ENCODE assay signal across 19 cellular contexts in the genomic region with DNA sequence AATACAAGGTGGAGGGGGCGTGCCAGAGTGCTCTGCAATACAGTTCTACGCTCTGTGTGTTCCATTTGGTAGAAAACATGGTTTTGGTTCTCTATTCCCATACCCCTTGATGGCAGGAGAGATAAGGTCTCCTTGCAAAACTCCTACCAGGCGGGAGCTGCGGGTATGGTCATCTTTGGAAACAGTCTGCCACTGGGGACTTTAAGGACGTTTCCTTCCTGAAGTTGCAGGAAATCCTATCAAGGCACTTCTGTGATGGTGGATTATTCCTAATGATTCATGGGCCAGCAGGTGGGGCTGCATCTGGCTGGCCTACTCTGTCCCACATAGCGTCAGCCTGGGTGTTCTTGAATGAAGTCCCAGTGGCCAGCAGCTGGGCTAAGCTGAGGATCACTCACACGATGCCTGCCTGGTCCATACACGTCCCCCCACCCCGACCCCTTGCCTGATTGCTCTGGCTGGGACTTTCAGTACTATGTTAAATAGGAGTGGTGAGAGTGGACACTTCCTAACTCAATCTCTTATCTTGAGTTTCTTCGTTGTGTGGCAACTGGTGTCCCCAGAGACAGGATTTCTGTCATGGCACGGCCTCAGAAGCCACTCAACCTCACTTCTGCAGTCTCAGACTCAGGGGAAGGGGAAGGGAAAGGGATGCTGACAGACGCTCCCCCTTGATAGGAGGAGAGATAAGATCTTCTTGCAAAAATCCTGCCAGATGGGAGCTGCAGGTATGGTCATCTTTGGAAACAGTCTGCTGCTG.
DNase-seq lines count a peak whose midpoint lies in the region; ATAC-seq and TF ChIP-seq lines count a peak whose summit lies in the region.
"Had no signal": no experiment of that assay in that cellular context is flagged by ENCODE, and none has a peak within 500 bp of the region (broad histone marks: within the 10 kb centered on the region; RNA-seq: fewer than 3 reads in every experiment).

No MANE protein-coding gene starts in this region.

- no peak overlapping the region for H3K4ac ChIP-seq in trophoblast cell (ENCODE audit: low read depth, low read length)

- H3K4me2 ChIP-seq in trophoblast cell (ENCODE audit: low read length): no peak overlapping the region

- no peak overlapping the region for H3K18ac ChIP-seq in trophoblast cell (ENCODE audit: low read length)

- H3K4me1 ChIP-seq in left ventricle myocardium inferior (no peaks in the 10 kb centered on the region), trophoblast cell (ENCODE audit: control insufficient read depth in 1 of 2, insufficient read depth in 2 of 2, low read length in 2 of 2) (no peaks in the 10 kb centered on the region), vagina (no peaks in the 10 kb centered on the region)
- H3K4me1 ChIP-seq: prostate gland had no signal

- H4K12ac ChIP-seq in trophoblast cell (ENCODE audit: low read depth, low read length): no peak overlapping the region

- H2AFZ ChIP-seq in trophoblast cell (ENCODE audit: insufficient read depth, low read length, poor library complexity): no peak overlapping the region

- WGBS in trophoblast cell (ENCODE audit: extremely low coverage, insufficient coverage, insufficient read length): no CpG with 5 or more reads among the region's 12 CpGs

- no peaks in the 10 kb centered on the region for H3K79me1 ChIP-seq in trophoblast cell (ENCODE audit: low read length)

- intact Hi-C loops in left ventricle myocardium inferior (cut with micrococcal nuclease): no loop called here
- intact Hi-C loops in Right ventricle myocardium superior (cut with DNase I): no loop called here
- intact Hi-C loops in vagina (cut with DNase I): no loop called here

- no peaks in the 10 kb centered on the region for H3K79me2 ChIP-seq in trophoblast cell (ENCODE audit: control insufficient read depth, insufficient read depth, low read length, poor library complexity)

- DNase-seq in left ventricle myocardium inferior (no peak), Right ventricle myocardium superior (no peak), MV-4-11 (lab: John Stamatoyannopoulos, UW) (peak; percentile 1), choroid plexus epithelial cell (ENCODE audit: low read depth) (no peak), trophoblast cell (peak; percentile 44 to 70), vagina (ENCODE audit: extremely low spot score in 2 of 2) (no peak), mucosa of gallbladder (ENCODE audit: low spot score) (no peak)
- DNase-seq: activated CD4-positive, alpha-beta memory T cell treated with anti-CD3 and anti-CD28 coated beads, Interleukin-2, amount 10 ng/mL, durations not matched to agents 7 days and 5 days; activated T-cell treated with anti-CD3 and anti-CD28 coated beads, Interleukin-2, amount 50 U/mL, for 1 hour; cortex of kidney; left ventricle myocardium superior; midbrain; NCI-H1417 treated with DMSO at 0.1 percent for 48 hours; NCI-H2171; NCI-H526 treated with DMSO at 0.1 percent for 48 hours; T1000 had no signal

- H4K91ac ChIP-seq in trophoblast cell (ENCODE audit: low read depth, low read length): no peak overlapping the region

- H3K4me3 ChIP-seq in left ventricle myocardium inferior (no peak overlapping the region), choroid plexus epithelial cell (ENCODE audit: low read depth, low read length) (no peak overlapping the region), trophoblast cell (ENCODE audit: low read depth, low read length) (no peak overlapping the region), vagina (no peak overlapping the region)
- H3K4me3 ChIP-seq: prostate gland had no signal

- H2BK120ac ChIP-seq in trophoblast cell (ENCODE audit: insufficient read depth, low read length, poor library complexity): no peak overlapping the region

- no peak overlapping the region for H3K9ac ChIP-seq in trophoblast cell (ENCODE audit: low read length)

- H3K14ac ChIP-seq in trophoblast cell (ENCODE audit: low read length): no peak overlapping the region

- H2BK5ac ChIP-seq in trophoblast cell (ENCODE audit: low read depth, low read length, poor library complexity): no peak overlapping the region

- H3K36me3 ChIP-seq in left ventricle myocardium inferior (no peaks in the 10 kb centered on the region), trophoblast cell (ENCODE audit: control insufficient read depth in 1 of 2, insufficient read depth in 2 of 2, low read length in 2 of 2) (no peaks in the 10 kb centered on the region), vagina (no peaks in the 10 kb centered on the region)
- H3K36me3 ChIP-seq: prostate gland had no signal

- peak; percentile 13 for TF ChIP-seq CTCF in left ventricle myocardium inferior (IDR thresholded peaks at IDR 0.05; ENCODE audit: borderline replicate concordance)
- TF ChIP-seq CTCF in choroid plexus epithelial cell (conservative IDR thresholded peaks at IDR 0.05; ENCODE audit: low read depth, low read length): peak; percentile 25
- TF ChIP-seq CTCF in vagina (IDR thresholded peaks at IDR 0.05): no peak

- no peak for ATAC-seq in Right ventricle myocardium superior (ENCODE audit: poor library complexity)
- no peak for ATAC-seq in HG03457 (IDR thresholded peaks at IDR 0.05; ENCODE audit: unreplicated experiment)
- ATAC-seq: activated CD4-positive, CD25-positive, alpha-beta regulatory T cell treated with anti-CD3 and anti-CD28 coated beads, Interleukin-2, amount 50 U/mL, for 24 hours; left ventricle myocardium superior had no signal

- no peaks in the 10 kb centered on the region for H3K9me3 ChIP-seq in left ventricle myocardium inferior (replicated peaks)
- H3K9me3 ChIP-seq in trophoblast cell (ENCODE audit: insufficient read depth, low read depth, low read length): peaks cover under 1% of the 10 kb centered on the region
- H3K9me3 ChIP-seq in vagina: no peaks in the 10 kb centered on the region
- H3K9me3 ChIP-seq: prostate gland had no signal

- H3K27me3 ChIP-seq in left ventricle myocardium inferior (ENCODE audit: low read depth) (peaks cover 57% of the 10 kb centered on the region), trophoblast cell (ENCODE audit: insufficient read depth, low read length) (no peaks in the 10 kb centered on the region), vagina (no peaks in the 10 kb centered on the region)

- H3K23ac ChIP-seq in trophoblast cell (ENCODE audit: low read length): no peak overlapping the region

- no peak overlapping the region for H2AK5ac ChIP-seq in trophoblast cell (ENCODE audit: low read length)

- no peak for TF ChIP-seq POLR2A in vagina (IDR thresholded peaks at IDR 0.05)

- no peak overlapping the region for H3K27ac ChIP-seq in left ventricle myocardium inferior (replicated peaks)
- no peak overlapping the region for H3K27ac ChIP-seq in trophoblast cell (ENCODE audit: low read depth, low read length)
- no peak overlapping the region for H3K27ac ChIP-seq in vagina
- H3K27ac ChIP-seq: prostate gland had no signal

- no peak overlapping the region for H2BK12ac ChIP-seq in trophoblast cell (ENCODE audit: low read length)

- no peak overlapping the region for H4K8ac ChIP-seq in trophoblast cell (ENCODE audit: low read depth, low read length)

Comparison
In these comparisons a context has a peak if more than half of its experiments do, and no peak if none do; other contexts are left out.
1. DNase-seq: peak in MV-4-11 (single experiment) and trophoblast cell (2 of 2); none in left ventricle myocardium inferior (single experiment), Right ventricle myocardium superior (single experiment), choroid plexus epithelial cell (single experiment), vagina (0 of 2) and mucosa of gallbladder (single experiment).
2. CTCF ChIP-seq: peak in left ventricle myocardium inferior (single experiment) and choroid plexus epithelial cell (single experiment); none in vagina (0 of 3).